ENCODE assay signal across 17 cellular contexts in genomic region chr6:115830895-115831294, GRCh38.
DNase-seq lines count a peak whose midpoint lies in the region; ATAC-seq and TF ChIP-seq lines count a peak whose summit lies in the region.
"Had no signal": no experiment of that assay in that cellular context is flagged by ENCODE, and none has a peak within 500 bp of the region (broad histone marks: within the 10 kb centered on the region; RNA-seq: fewer than 3 reads in every experiment).

No MANE protein-coding gene starts in this region.

- no peaks in the 10 kb centered on the region for H3K36me3 ChIP-seq in suprapubic skin
- H3K36me3 ChIP-seq: colonic mucosa, esophagus squamous epithelium, upper lobe of left lung had no signal

- TF ChIP-seq EP300 in suprapubic skin (IDR thresholded peaks at IDR 0.05): no peak

- H3K27me3 ChIP-seq in suprapubic skin: no peaks in the 10 kb centered on the region
- H3K27me3 ChIP-seq: colonic mucosa, esophagus squamous epithelium, upper lobe of left lung had no signal

- no peaks in the 10 kb centered on the region for H3K4me1 ChIP-seq in suprapubic skin
- H3K4me1 ChIP-seq: colonic mucosa, esophagus squamous epithelium, upper lobe of left lung had no signal

- no peak overlapping the region for H3K27ac ChIP-seq in suprapubic skin
- H3K27ac ChIP-seq: colonic mucosa, esophagus squamous epithelium, SK-N-MC, upper lobe of left lung had no signal

- no peak for TF ChIP-seq CTCF in suprapubic skin (IDR thresholded peaks at IDR 0.05)

- DNase-seq in A172 (ENCODE audit: low spot score) (peak; percentile 67), amniotic epithelial cell (ENCODE audit: low read depth) (peak; percentile 2), COR-L47 (lab: John Stamatoyannopoulos, UW) (no peak), suprapubic skin (ENCODE audit: low spot score in 2 of 2) (no peak), anterior cingulate cortex (lab: John Stamatoyannopoulos, UW) (no peak)
- DNase-seq: 8988T; colonic mucosa; esophagus squamous epithelium; KG1; NCI-H1930; NCI-H82; stimulated activated CD8-positive, alpha-beta memory T cell treated with anti-CD3 and anti-CD28 coated beads, Interleukin-4, amount 100 ng/mL, for 48 hours; upper lobe of left lung had no signal

- ATAC-seq in GM19452 (IDR thresholded peaks at IDR 0.05; ENCODE audit: unreplicated experiment) (peak; percentile 55), HG03159 (IDR thresholded peaks at IDR 0.05; ENCODE audit: unreplicated experiment) (peak; percentile 48), GM18861 (IDR thresholded peaks at IDR 0.05; ENCODE audit: unreplicated experiment) (no peak)

- TF ChIP-seq POLR2A in suprapubic skin (IDR thresholded peaks at IDR 0.05): no peak

- 47% methylated on average over 2 of the region's 2 CpGs for WGBS in suprapubic skin

- H3K9me3 ChIP-seq in suprapubic skin: no peaks in the 10 kb centered on the region
- H3K9me3 ChIP-seq: colonic mucosa, esophagus squamous epithelium, upper lobe of left lung had no signal

- H3K4me3 ChIP-seq in suprapubic skin: no peak overlapping the region
- H3K4me3 ChIP-seq: colonic mucosa, esophagus squamous epithelium, SK-N-MC, upper lobe of left lung had no signal

Comparison
In these comparisons a context has a peak if more than half of its experiments do, and no peak if none do; other contexts are left out.
1. DNase-seq: peak in A172 (single experiment) and amniotic epithelial cell (single experiment); none in COR-L47 (single experiment), suprapubic skin (0 of 2) and anterior cingulate cortex (0 of 58).